In the genomic region with DNA sequence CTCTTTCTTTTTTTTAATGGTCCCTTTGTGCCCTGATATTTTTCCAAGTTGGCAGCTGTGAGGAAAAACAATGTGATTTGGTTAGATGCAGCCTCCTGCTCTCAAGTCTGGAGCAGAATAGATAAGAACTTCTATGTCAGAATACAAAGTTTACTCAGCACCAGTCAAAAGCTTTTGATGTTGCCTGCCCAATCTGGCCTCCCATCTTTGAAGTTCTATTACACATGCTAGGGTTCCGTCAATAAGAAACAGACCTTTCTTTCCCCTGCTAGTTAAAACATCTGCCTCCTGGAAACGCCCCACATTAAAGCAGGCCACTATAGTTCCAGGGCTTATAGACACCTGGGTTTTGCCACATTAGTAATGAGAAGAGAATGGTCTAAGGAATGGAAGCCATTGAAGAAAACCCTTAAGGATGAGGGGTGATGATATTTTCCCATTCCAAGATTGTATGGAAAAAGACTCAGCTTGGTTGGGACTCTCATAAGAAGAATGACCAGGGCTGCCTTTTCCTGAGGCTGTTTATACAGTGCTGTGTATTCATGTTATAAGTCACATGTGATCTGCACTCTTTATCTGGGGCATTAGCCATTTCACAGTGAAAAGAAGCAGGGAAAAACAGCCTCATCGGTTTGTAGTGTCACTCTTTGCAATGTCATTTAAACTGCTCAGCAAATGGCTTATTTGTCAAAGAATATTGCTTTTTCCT, we compare ENCODE assay signal across 1 cellular context.
TF ChIP-seq lines count a peak whose summit lies in the region.

No MANE protein-coding gene starts in this region.

TF ChIP-seq in HepG2, 621 proteins besides CTCF, POLR2A, EP300 and RAD21 (continued from another document and continues in another):
- TF ChIP-seq RERE (CRISPR knock-in tag; IDR thresholded peaks at IDR 0.05; ENCODE audit: low read depth) (peak; percentile 85), NFRKB (IDR thresholded peaks at IDR 0.05) (no peak), SAP130 (CRISPR knock-in tag; IDR thresholded peaks at IDR 0.05; ENCODE audit: low read depth) (peak; percentile 70), NFKB2 (CRISPR knock-in tag; IDR thresholded peaks at IDR 0.05; ENCODE audit: borderline replicate concordance) (no peak), ZSCAN9 (CRISPR knock-in tag; IDR thresholded peaks at IDR 0.05; ENCODE audit: borderline replicate concordance) (peak; percentile 100), MLLT10 (CRISPR knock-in tag; IDR thresholded peaks at IDR 0.05) (no peak), ZNF484 (CRISPR knock-in tag; IDR thresholded peaks at IDR 0.05; ENCODE audit: borderline replicate concordance, low read depth) (no peak), GLI4 (CRISPR knock-in tag; IDR thresholded peaks at IDR 0.05; ENCODE audit: borderline replicate concordance) (no peak), ZNF605 (CRISPR knock-in tag; IDR thresholded peaks at IDR 0.05) (no peak), ZNF878 (CRISPR knock-in tag; IDR thresholded peaks at IDR 0.05) (peak; percentile 50; the same call in 1 of the 2 replicates), STAT5B (CRISPR knock-in tag; IDR thresholded peaks at IDR 0.05) (no peak), PITX1 (CRISPR knock-in tag; IDR thresholded peaks at IDR 0.05) (peak; percentile 67; the same call in 1 of the 2 replicates), RORA (CRISPR knock-in tag; IDR thresholded peaks at IDR 0.05) (no peak), RARA (CRISPR knock-in tag; IDR thresholded peaks at IDR 0.05) (peak; percentile 79), BRD4 (CRISPR knock-in tag; IDR thresholded peaks at IDR 0.05) (no peak), AHR (CRISPR knock-in tag; IDR thresholded peaks at IDR 0.05) (no peak), SNAPC2 (CRISPR knock-in tag; IDR thresholded peaks at IDR 0.05) (0 out of 2 replicates have a peak, but pooled peaks have one; percentile 34), ZNF333 (CRISPR knock-in tag; IDR thresholded peaks at IDR 0.05; ENCODE audit: borderline replicate concordance) (no peak), HOXA7 (CRISPR knock-in tag; IDR thresholded peaks at IDR 0.05) (no peak), IRF2 (CRISPR knock-in tag; IDR thresholded peaks at IDR 0.05) (peak; percentile 45; the same call in 1 of the 2 replicates), FOSL2 (CRISPR knock-in tag; IDR thresholded peaks at IDR 0.05) (peak; percentile 80), HDAC1 (CRISPR knock-in tag; IDR thresholded peaks at IDR 0.05) (peak; percentile 78; the same call in 1 of the 2 replicates), SALL1 (CRISPR knock-in tag; IDR thresholded peaks at IDR 0.05) (peak; percentile 76; the same call in 1 of the 2 replicates), ZNF724P (CRISPR knock-in tag; IDR thresholded peaks at IDR 0.05; ENCODE audit: borderline replicate concordance) (no peak), ZNF335 (CRISPR knock-in tag; IDR thresholded peaks at IDR 0.05) (no peak), TCF12 (IDR thresholded peaks at IDR 0.05) (no peak), TCF12 (CRISPR knock-in tag; IDR thresholded peaks at IDR 0.05) (0 out of 2 replicates have a peak, but pooled peaks have one; percentile 66), ZNF761 (CRISPR knock-in tag; conservative IDR thresholded peaks at IDR 0.05) (0 out of 2 replicates have a peak, but pooled peaks have one; percentile 32), EED (CRISPR knock-in tag; IDR thresholded peaks at IDR 0.05) (no peak), SOX13 (IDR thresholded peaks at IDR 0.05) (peak; percentile 70; the same call in 1 of the 2 replicates), SOX13 (CRISPR knock-in tag; conservative IDR thresholded peaks at IDR 0.05 in 1 of 2, IDR thresholded peaks at IDR 0.05 in 1 of 2) (peak in 1 of 2 experiments; percentile 95; a peak in 2 of 4 replicates), NCOA1 (CRISPR knock-in tag; IDR thresholded peaks at IDR 0.05) (no peak), ZNF781 (CRISPR knock-in tag; IDR thresholded peaks at IDR 0.05; ENCODE audit: borderline replicate concordance, not compliant biosample characterization) (peak; percentile 31), HDAC2 (CRISPR knock-in tag; IDR thresholded peaks at IDR 0.05) (peak; percentile 94), MTA3 (CRISPR knock-in tag; IDR thresholded peaks at IDR 0.05) (no peak), TBX2 (CRISPR knock-in tag; IDR thresholded peaks at IDR 0.05; ENCODE audit: borderline replicate concordance) (peak; percentile 80; the same call in 1 of the 2 replicates), ZSCAN29 (CRISPR knock-in tag; conservative IDR thresholded peaks at IDR 0.05) (peak; percentile 66; the same call in 1 of the 2 replicates)
- TF ChIP-seq, protein P1, sequence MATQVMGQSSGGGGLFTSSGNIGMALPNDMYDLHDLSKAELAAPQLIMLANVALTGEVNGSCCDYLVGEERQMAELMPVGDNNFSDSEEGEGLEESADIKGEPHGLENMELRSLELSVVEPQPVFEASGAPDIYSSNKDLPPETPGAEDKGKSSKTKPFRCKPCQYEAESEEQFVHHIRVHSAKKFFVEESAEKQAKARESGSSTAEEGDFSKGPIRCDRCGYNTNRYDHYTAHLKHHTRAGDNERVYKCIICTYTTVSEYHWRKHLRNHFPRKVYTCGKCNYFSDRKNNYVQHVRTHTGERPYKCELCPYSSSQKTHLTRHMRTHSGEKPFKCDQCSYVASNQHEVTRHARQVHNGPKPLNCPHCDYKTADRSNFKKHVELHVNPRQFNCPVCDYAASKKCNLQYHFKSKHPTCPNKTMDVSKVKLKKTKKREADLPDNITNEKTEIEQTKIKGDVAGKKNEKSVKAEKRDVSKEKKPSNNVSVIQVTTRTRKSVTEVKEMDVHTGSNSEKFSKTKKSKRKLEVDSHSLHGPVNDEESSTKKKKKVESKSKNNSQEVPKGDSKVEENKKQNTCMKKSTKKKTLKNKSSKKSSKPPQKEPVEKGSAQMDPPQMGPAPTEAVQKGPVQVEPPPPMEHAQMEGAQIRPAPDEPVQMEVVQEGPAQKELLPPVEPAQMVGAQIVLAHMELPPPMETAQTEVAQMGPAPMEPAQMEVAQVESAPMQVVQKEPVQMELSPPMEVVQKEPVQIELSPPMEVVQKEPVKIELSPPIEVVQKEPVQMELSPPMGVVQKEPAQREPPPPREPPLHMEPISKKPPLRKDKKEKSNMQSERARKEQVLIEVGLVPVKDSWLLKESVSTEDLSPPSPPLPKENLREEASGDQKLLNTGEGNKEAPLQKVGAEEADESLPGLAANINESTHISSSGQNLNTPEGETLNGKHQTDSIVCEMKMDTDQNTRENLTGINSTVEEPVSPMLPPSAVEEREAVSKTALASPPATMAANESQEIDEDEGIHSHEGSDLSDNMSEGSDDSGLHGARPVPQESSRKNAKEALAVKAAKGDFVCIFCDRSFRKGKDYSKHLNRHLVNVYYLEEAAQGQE (IDR thresholded peaks at IDR 0.05; ENCODE audit: borderline replicate concordance in 1 of 2, low read depth in 1 of 2, low read length in 2 of 2) = 0 out of 4 replicates have a peak, but pooled peaks of 1 of the 2 experiments have one; percentile 36
- TF ChIP-seq, protein P2, sequence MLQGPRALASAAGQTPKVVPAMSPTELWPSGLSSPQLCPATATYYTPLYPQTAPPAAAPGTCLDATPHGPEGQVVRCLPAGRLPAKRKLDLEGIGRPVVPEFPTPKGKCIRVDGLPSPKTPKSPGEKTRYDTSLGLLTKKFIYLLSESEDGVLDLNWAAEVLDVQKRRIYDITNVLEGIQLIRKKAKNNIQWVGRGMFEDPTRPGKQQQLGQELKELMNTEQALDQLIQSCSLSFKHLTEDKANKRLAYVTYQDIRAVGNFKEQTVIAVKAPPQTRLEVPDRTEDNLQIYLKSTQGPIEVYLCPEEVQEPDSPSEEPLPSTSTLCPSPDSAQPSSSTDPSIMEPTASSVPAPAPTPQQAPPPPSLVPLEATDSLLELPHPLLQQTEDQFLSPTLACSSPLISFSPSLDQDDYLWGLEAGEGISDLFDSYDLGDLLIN (CRISPR knock-in tag; IDR thresholded peaks at IDR 0.05; ENCODE audit: borderline replicate concordance) = no peak
- TF ChIP-seq, protein P3, sequence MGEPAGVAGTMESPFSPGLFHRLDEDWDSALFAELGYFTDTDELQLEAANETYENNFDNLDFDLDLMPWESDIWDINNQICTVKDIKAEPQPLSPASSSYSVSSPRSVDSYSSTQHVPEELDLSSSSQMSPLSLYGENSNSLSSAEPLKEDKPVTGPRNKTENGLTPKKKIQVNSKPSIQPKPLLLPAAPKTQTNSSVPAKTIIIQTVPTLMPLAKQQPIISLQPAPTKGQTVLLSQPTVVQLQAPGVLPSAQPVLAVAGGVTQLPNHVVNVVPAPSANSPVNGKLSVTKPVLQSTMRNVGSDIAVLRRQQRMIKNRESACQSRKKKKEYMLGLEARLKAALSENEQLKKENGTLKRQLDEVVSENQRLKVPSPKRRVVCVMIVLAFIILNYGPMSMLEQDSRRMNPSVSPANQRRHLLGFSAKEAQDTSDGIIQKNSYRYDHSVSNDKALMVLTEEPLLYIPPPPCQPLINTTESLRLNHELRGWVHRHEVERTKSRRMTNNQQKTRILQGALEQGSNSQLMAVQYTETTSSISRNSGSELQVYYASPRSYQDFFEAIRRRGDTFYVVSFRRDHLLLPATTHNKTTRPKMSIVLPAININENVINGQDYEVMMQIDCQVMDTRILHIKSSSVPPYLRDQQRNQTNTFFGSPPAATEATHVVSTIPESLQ (CRISPR knock-in tag; conservative IDR thresholded peaks at IDR 0.05) = no peak
- TF ChIP-seq, protein P4, sequence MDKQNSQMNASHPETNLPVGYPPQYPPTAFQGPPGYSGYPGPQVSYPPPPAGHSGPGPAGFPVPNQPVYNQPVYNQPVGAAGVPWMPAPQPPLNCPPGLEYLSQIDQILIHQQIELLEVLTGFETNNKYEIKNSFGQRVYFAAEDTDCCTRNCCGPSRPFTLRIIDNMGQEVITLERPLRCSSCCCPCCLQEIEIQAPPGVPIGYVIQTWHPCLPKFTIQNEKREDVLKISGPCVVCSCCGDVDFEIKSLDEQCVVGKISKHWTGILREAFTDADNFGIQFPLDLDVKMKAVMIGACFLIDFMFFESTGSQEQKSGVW (CRISPR knock-in tag; IDR thresholded peaks at IDR 0.05; ENCODE audit: borderline replicate concordance) = no peak
- TF ChIP-seq, protein P5, sequence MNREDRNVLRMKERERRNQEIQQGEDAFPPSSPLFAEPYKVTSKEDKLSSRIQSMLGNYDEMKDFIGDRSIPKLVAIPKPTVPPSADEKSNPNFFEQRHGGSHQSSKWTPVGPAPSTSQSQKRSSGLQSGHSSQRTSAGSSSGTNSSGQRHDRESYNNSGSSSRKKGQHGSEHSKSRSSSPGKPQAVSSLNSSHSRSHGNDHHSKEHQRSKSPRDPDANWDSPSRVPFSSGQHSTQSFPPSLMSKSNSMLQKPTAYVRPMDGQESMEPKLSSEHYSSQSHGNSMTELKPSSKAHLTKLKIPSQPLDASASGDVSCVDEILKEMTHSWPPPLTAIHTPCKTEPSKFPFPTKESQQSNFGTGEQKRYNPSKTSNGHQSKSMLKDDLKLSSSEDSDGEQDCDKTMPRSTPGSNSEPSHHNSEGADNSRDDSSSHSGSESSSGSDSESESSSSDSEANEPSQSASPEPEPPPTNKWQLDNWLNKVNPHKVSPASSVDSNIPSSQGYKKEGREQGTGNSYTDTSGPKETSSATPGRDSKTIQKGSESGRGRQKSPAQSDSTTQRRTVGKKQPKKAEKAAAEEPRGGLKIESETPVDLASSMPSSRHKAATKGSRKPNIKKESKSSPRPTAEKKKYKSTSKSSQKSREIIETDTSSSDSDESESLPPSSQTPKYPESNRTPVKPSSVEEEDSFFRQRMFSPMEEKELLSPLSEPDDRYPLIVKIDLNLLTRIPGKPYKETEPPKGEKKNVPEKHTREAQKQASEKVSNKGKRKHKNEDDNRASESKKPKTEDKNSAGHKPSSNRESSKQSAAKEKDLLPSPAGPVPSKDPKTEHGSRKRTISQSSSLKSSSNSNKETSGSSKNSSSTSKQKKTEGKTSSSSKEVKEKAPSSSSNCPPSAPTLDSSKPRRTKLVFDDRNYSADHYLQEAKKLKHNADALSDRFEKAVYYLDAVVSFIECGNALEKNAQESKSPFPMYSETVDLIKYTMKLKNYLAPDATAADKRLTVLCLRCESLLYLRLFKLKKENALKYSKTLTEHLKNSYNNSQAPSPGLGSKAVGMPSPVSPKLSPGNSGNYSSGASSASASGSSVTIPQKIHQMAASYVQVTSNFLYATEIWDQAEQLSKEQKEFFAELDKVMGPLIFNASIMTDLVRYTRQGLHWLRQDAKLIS (CRISPR knock-in tag; IDR thresholded peaks at IDR 0.05) = no peak
